8 cellular contexts compared by ENCODE assay signal in the genomic region with DNA sequence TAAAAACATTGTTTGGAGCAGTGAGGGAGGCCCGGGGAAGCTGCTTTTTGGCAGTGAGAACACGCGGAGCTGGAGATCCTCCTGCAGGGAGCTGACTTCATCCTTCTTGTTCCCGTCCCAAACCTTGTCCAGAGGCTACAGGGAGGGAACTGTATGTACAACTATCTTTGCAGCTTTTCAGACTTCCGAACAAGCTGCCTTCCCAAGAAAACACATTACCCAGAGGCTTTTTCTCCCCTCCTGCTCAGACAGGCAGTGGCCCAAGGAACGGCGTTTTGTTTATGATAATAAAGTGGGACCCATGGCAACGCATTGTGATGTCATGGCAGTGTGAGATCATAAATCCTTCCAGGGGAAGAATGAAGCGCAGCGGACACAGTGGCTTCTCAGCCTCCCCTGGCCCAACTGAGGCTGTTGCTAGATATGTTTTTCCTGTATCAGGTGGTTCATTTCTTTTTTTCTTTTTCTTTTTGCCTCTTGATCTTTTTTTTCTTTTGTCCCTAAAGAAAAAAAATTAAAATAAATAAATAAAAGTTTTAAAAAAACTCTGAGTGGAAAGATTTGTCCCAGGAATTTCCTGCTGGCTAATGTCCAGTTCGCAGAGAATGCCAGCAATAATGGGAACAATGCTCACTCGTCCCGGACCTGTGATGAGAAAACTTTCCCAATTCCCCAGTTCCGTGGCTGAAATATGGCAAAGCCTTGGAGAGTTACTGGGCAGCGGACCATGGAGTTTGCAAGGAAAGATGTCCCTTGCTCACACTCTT.
A peak's percentile ranks its signal among the peaks of the same experiment; 100 is the strongest.
DNase-seq lines count a peak whose midpoint lies in the region; ATAC-seq and TF ChIP-seq lines count a peak whose summit lies in the region.

No MANE protein-coding gene starts in this region.

- H3K27ac ChIP-seq in AG04450 (ENCODE audit: low read depth, low read length) (peak overlapping the region; percentile 98), aorta (ENCODE audit: low read depth in 1 of 2, low read length in 2 of 2) (peak overlapping the region; percentile 64 to 96)

- H3K9me3 ChIP-seq in AG04450 (ENCODE audit: control insufficient read depth, insufficient read depth, low read length) (peaks cover 5% of the 10 kb centered on the region; the same call in 1 of the 2 replicates), aorta (ENCODE audit: control insufficient read depth, low read length) (no peaks in the 10 kb centered on the region)

- H3K36me3 Mint-ChIP-seq in mesothelial cell of epicardium: no peaks in the 10 kb centered on the region
- H3K36me3 Mint-ChIP-seq in activated CD4-positive, alpha-beta memory T cell treated with anti-CD3 and anti-CD28 coated beads for 36 hours: no peaks in the 10 kb centered on the region

- H3K4me3 ChIP-seq in AG04450 (ENCODE audit: low read depth, low read length) (peak overlapping the region; percentile 13; the same call in 1 of the 2 replicates), aorta (ENCODE audit: low read length in 2 of 2) (no peak overlapping the region)

- H3K27me3 Mint-ChIP-seq in mesothelial cell of epicardium (ENCODE audit: low read depth): no peaks in the 10 kb centered on the region
- H3K27me3 Mint-ChIP-seq in activated CD4-positive, alpha-beta memory T cell treated with anti-CD3 and anti-CD28 coated beads for 36 hours: no peaks in the 10 kb centered on the region

- H3K4me3 Mint-ChIP-seq in mesothelial cell of epicardium: peak overlapping the region; percentile 39
- no peak overlapping the region for H3K4me3 Mint-ChIP-seq in activated CD4-positive, alpha-beta memory T cell treated with anti-CD3 and anti-CD28 coated beads for 36 hours

- no peaks in the 10 kb centered on the region for H3K36me3 ChIP-seq in aorta (ENCODE audit: control insufficient read depth in 1 of 2, insufficient read depth in 2 of 2, low read length in 1 of 2)

- DNase-seq in AG04450 (ENCODE audit: low read depth, low spot score) (peak; percentile 78), KBM-7 (peak; percentile 44), dermis microvascular lymphatic vessel endothelial cell (ENCODE audit: low read depth in 2 of 2) (peak; percentile 95 to 99), mesothelial cell of epicardium (ENCODE audit: low spot score in 2 of 2, unreplicated experiment in 2 of 2) (peak; percentile 42 to 81), aorta (peak; percentile 89)
- DNase-seq in activated CD4-positive, alpha-beta memory T cell treated with anti-CD3 and anti-CD28 coated beads for 36 hours: no peak

- intact Hi-C loops in aorta (cut with DNase I): loop anchor here (5.0 to 10.0 kb wide), 2 partner anchors 72 to 139 kb away; no protein-coding TSS in a partner anchor
- intact Hi-C loops in activated CD4-positive, alpha-beta memory T cell treated with anti-CD3 and anti-CD28 coated beads for 36 hours (cut with micrococcal nuclease): no loop called here

- H3K27me3 ChIP-seq in AG04450 (ENCODE audit: control insufficient read depth, insufficient read depth, low read length) (no peaks in the 10 kb centered on the region), aorta (ENCODE audit: control insufficient read depth in 1 of 2, insufficient read depth in 2 of 2, low read length in 1 of 2) (no peaks in the 10 kb centered on the region)

- ATAC-seq in aorta (ENCODE audit: low FRiP score) (peak; percentile 92), GM21390 (IDR thresholded peaks at IDR 0.05; ENCODE audit: unreplicated experiment) (no peak), GM18868 (IDR thresholded peaks at IDR 0.05; ENCODE audit: unreplicated experiment) (no peak)

- in situ Hi-C loops in KBM-7 (cut with MboI; ENCODE audit: low pct_unique_long_range_greater_than_20kb, low sequenced_read_pairs): no loop called here

- H3K4me1 ChIP-seq in aorta (ENCODE audit: control insufficient read depth in 1 of 2, insufficient read depth in 2 of 2, low read length in 2 of 2): peaks cover 0 to 2% of the 10 kb centered on the region in 2 donors

- 3 to 4% methylated on average over 15 of the region's 15 CpGs for WGBS in aorta, 2 donors

- TF ChIP-seq CTCF in AG04450 (IDR thresholded peaks at IDR 0.05; ENCODE audit: low read depth, low read length) (no peak), mesothelial cell of epicardium (IDR thresholded peaks at IDR 0.05; ENCODE audit: unreplicated experiment) (no peak)

- H3K4me1 Mint-ChIP-seq in mesothelial cell of epicardium: peaks cover 34% of the 10 kb centered on the region
- no peaks in the 10 kb centered on the region for H3K4me1 Mint-ChIP-seq in activated CD4-positive, alpha-beta memory T cell treated with anti-CD3 and anti-CD28 coated beads for 36 hours (ENCODE audit: low read depth)

- POLR2A ChIA-PET in AG04450 (lab: Yijun Ruan, JAX): no interaction called here
- POLR2A ChIA-PET in activated CD4-positive, alpha-beta memory T cell treated with anti-CD3 and anti-CD28 coated beads for 36 hours (lab: Charles Lee): no interaction called here

- H3K27ac Mint-ChIP-seq in mesothelial cell of epicardium: peak overlapping the region; percentile 98
- no peak overlapping the region for H3K27ac Mint-ChIP-seq in activated CD4-positive, alpha-beta memory T cell treated with anti-CD3 and anti-CD28 coated beads for 36 hours

- CTCF ChIA-PET in AG04450 (lab: Charles Lee): no interaction called here
- CTCF ChIA-PET in activated CD4-positive, alpha-beta memory T cell treated with anti-CD3 and anti-CD28 coated beads for 36 hours (lab: Charles Lee): no interaction called here

- H3K9me3 Mint-ChIP-seq in mesothelial cell of epicardium: no peaks in the 10 kb centered on the region
- no peaks in the 10 kb centered on the region for H3K9me3 Mint-ChIP-seq in activated CD4-positive, alpha-beta memory T cell treated with anti-CD3 and anti-CD28 coated beads for 36 hours
